31 cellular contexts compared by ENCODE assay signal in the genomic region with DNA sequence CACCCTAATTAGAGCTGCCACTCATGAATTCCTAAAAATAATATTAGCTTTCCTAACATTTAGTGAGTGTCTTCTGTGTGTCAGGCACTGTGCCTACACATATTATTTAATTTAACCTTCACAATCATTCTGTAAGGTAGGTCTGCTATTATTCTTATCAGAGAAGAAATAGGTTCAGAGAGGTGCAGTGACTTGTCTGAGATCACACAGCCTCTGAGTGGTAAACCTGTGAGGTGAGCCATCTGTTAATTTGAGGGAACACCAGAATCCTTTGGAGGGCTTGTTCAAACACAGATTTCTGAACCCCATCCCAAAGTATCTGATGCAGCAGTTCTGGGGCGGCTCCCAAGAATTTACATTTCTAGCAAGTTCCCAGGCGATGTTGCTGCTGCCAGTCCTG. TPM values are rescaled to one million over a fixed set of nuclear protein-coding genes. Genes with fewer than 3 reads are reported as not detected.
"Had no signal": no experiment of that assay in that cellular context is flagged by ENCODE, and none has a peak within 500 bp of the region (broad histone marks: within the 10 kb centered on the region; RNA-seq: fewer than 3 reads in every experiment).

No MANE protein-coding gene starts in this region.

- DNase-seq: activated CD4-positive, alpha-beta memory T cell treated with anti-CD3 and anti-CD28 coated beads for 36 hours; activated CD4-positive, alpha-beta T cell treated with anti-CD3 and anti-CD28 coated beads for 36 hours; activated CD4-positive, alpha-beta T cell treated with anti-CD3 and anti-CD28 coated beads, Interleukin-2, amount 10 ng/mL, durations not matched to agents 24 days and 14 days; activated CD4-positive, CD25-positive, alpha-beta regulatory T cell; activated CD4-positive, CD25-positive, alpha-beta regulatory T cell treated with anti-CD3 and anti-CD28 coated beads, Interleukin-2, amount 50 U/mL, for 72 hours; activated CD8-positive, alpha-beta memory T cell treated with anti-CD3 and anti-CD28 coated beads, Interleukin-2, amount 50 U/mL, for 48 hours; activated effector memory CD4-positive, alpha-beta T cell treated with anti-CD3 and anti-CD28 coated beads, Interleukin-2, amount 50 U/mL, for 16 hours; activated naive CD4-positive, alpha-beta T cell treated with anti-CD3 and anti-CD28 coated beads for 36 hours; activated naive CD8-positive, alpha-beta T cell treated with anti-CD3 and anti-CD28 coated beads for 36 hours; activated naive CD8-positive, alpha-beta T cell treated with anti-CD3 and anti-CD28 coated beads, Interleukin-2, amount 50 U/mL, for 24 hours; activated T-cell treated with anti-CD3 and anti-CD28 coated beads for 4 hours; activated T-cell treated with anti-CD3 and anti-CD28 coated beads, Interleukin-2, amount 50 U/mL, for 24 hours; adrenal gland; amygdala; aorta; body of pancreas; cortex of kidney; dermis blood vessel endothelial cell; effector CD4-positive, alpha-beta T cell; effector memory CD8-positive, alpha-beta T cell; erythroblast; gastrocnemius medialis; glutamatergic neuron; heart left ventricle; T-helper 2 cell had no signal

- H3K4me3 ChIP-seq: adrenal gland, body of pancreas, esophagus muscularis mucosa, gastrocnemius medialis, heart left ventricle had no signal

- H3K27me3 ChIP-seq: adrenal gland, body of pancreas, foreskin keratinocyte had no signal

- H3K4me1 ChIP-seq: esophagus muscularis mucosa, foreskin keratinocyte, gastrocnemius medialis had no signal

- ATAC-seq: activated CD4-positive, alpha-beta T cell treated with anti-CD3 and anti-CD28 coated beads for 36 hours; activated naive CD8-positive, alpha-beta T cell treated with anti-CD3 and anti-CD28 coated beads, Interleukin-2, amount 50 U/mL, for 24 hours; body of pancreas; effector memory CD8-positive, alpha-beta T cell; foreskin keratinocyte; gastrocnemius medialis; heart left ventricle had no signal

- H3K9me3 ChIP-seq: adrenal gland, body of pancreas, esophagus muscularis mucosa, gastrocnemius medialis, heart left ventricle had no signal

- FAIRE-seq: bronchial epithelial cell, colon had no signal

- H3K27ac ChIP-seq: adrenal gland, body of pancreas, esophagus muscularis mucosa, foreskin keratinocyte, gastrocnemius medialis, heart left ventricle had no signal

- H3K36me3 ChIP-seq: adrenal gland, esophagus muscularis mucosa, gastrocnemius medialis, heart left ventricle had no signal

RNA-seq across cellular contexts. Expression of a gene that starts 49.0 kb away (rescaled TPM):
- total RNA-seq: activated T-helper 1 cell treated with anti-CD3 and anti-CD28 coated beads, Interleukin-12 subunit alpha, Interleukin-12 subunit beta, Interleukin-2, Interleukin-4 antibody, amounts not matched to agents 30 ng/mL and 10 ng/mL and 1 ng/mL, durations not matched to agents 14 hours and 24 hours and 36 hours; bronchial epithelial cell; dermis blood vessel endothelial cell; foreskin keratinocyte; T-helper 1 cell treated with Interleukin-12 subunit alpha and Interleukin-12 subunit beta and Interleukin-4 antibody, amounts not matched to agents 30 ng/mL and 1 ng/mL, for 36 hours had no signal
- polyA plus RNA-seq: foreskin keratinocyte had no signal
